In genomic region chr6:163162007-163162873, GRCh38 we compare ENCODE assay signal across 23 cellular contexts.
"Had no signal": no experiment of that assay in that cellular context is flagged by ENCODE, and none has a peak within 500 bp of the region (broad histone marks: within the 10 kb centered on the region; RNA-seq: fewer than 3 reads in every experiment).

No MANE protein-coding gene starts in this region.

- H3K27ac ChIP-seq: breast epithelium, heart right ventricle, lower lobe of right lung, neural progenitor cell, psoas muscle, right atrium auricular region, tibial nerve had no signal

- H3K36me3 Mint-ChIP-seq: activated naive CD8-positive, alpha-beta T cell treated with anti-CD3 and anti-CD28 coated beads for 36 hours; naive thymus-derived CD8-positive, alpha-beta T cell; neural progenitor cell had no signal

- DNase-seq: activated CD8-positive, alpha-beta memory T cell treated with anti-CD3 and anti-CD28 coated beads, Interleukin-2, amount 50 U/mL, for 4 hours; activated naive CD4-positive, alpha-beta T cell treated with Interleukin-2 at 50 U/mL for 16 hours; activated naive CD8-positive, alpha-beta T cell treated with anti-CD3 and anti-CD28 coated beads for 36 hours; activated T-cell treated with anti-CD3 and anti-CD28 coated beads, Interleukin-2, amount 50 U/mL, for 24 hours; cerebellar nuclear complex; cortex of kidney; foreskin fibroblast; heart right ventricle; islet precursor cell; left colon; lower lobe of right lung; naive thymus-derived CD8-positive, alpha-beta T cell; psoas muscle; stimulated activated CD4-positive, alpha-beta T cell treated with anti-CD3 and anti-CD28 coated beads, Interleukin-4, amount 100 ng/mL, for 24 hours; T-helper 1 cell had no signal

- H3K4me3 ChIP-seq: breast epithelium, heart right ventricle, lower lobe of right lung, neural progenitor cell, psoas muscle, right atrium auricular region, tibial nerve had no signal

- H3K4me1 Mint-ChIP-seq: activated naive CD8-positive, alpha-beta T cell treated with anti-CD3 and anti-CD28 coated beads for 36 hours; activated T-helper 17 cell treated with anti-CD3 and anti-CD28 coated beads, Interleukin-2, amount 50 U/mL, for 72 hours; naive thymus-derived CD8-positive, alpha-beta T cell; neural progenitor cell had no signal

- ATAC-seq: activated T-helper 17 cell treated with anti-CD3 and anti-CD28 coated beads, Interleukin-2, amount 50 U/mL, for 72 hours; heart right ventricle; left colon; lower lobe of right lung; naive thymus-derived CD8-positive, alpha-beta T cell; psoas muscle had no signal

- H3K4me2 ChIP-seq: neural progenitor cell had no signal

- H3K27me3 Mint-ChIP-seq: activated naive CD8-positive, alpha-beta T cell treated with anti-CD3 and anti-CD28 coated beads for 36 hours; stimulated activated naive CD8-positive, alpha-beta T cell treated with anti-CD3 and anti-CD28 coated beads, Interleukin-15, Interleukin-2, amounts not matched to agents 100 ng/mL and 50 ng/mL, for 24 hours had no signal

- H3K9me3 Mint-ChIP-seq: activated naive CD8-positive, alpha-beta T cell treated with anti-CD3 and anti-CD28 coated beads for 36 hours; activated T-cell treated with anti-CD3 and anti-CD28 coated beads, Interleukin-2, amount 50 U/mL, for 24 hours; activated T-helper 17 cell treated with anti-CD3 and anti-CD28 coated beads, Interleukin-2, amount 50 U/mL, for 72 hours; naive thymus-derived CD8-positive, alpha-beta T cell; stimulated activated naive CD8-positive, alpha-beta T cell treated with anti-CD3 and anti-CD28 coated beads, Interleukin-15, Interleukin-2, amounts not matched to agents 100 ng/mL and 50 ng/mL, for 24 hours had no signal

- FAIRE-seq: endometrium, urothelium cell line had no signal

- H3K27ac Mint-ChIP-seq: activated naive CD8-positive, alpha-beta T cell treated with anti-CD3 and anti-CD28 coated beads for 36 hours; activated T-cell treated with anti-CD3 and anti-CD28 coated beads, Interleukin-2, amount 50 U/mL, for 24 hours; activated T-helper 17 cell treated with anti-CD3 and anti-CD28 coated beads, Interleukin-2, amount 50 U/mL, for 72 hours; naive thymus-derived CD8-positive, alpha-beta T cell; neural progenitor cell; stimulated activated naive CD8-positive, alpha-beta T cell treated with anti-CD3 and anti-CD28 coated beads, Interleukin-15, Interleukin-2, amounts not matched to agents 100 ng/mL and 50 ng/mL, for 24 hours had no signal

- H3K27me3 ChIP-seq: breast epithelium, heart right ventricle, neural progenitor cell, right atrium auricular region, tibial nerve had no signal

- H3K4me1 ChIP-seq: breast epithelium, heart right ventricle, lower lobe of right lung, neural progenitor cell, psoas muscle, right atrium auricular region had no signal

- H3K36me3 ChIP-seq: breast epithelium, heart right ventricle, lower lobe of right lung, neural progenitor cell, right atrium auricular region, tibial nerve had no signal

- H3K4me3 Mint-ChIP-seq: activated naive CD8-positive, alpha-beta T cell treated with anti-CD3 and anti-CD28 coated beads for 36 hours; activated T-cell treated with anti-CD3 and anti-CD28 coated beads, Interleukin-2, amount 50 U/mL, for 24 hours; activated T-helper 17 cell treated with anti-CD3 and anti-CD28 coated beads, Interleukin-2, amount 50 U/mL, for 72 hours; naive thymus-derived CD8-positive, alpha-beta T cell; neural progenitor cell; stimulated activated naive CD8-positive, alpha-beta T cell treated with anti-CD3 and anti-CD28 coated beads, Interleukin-15, Interleukin-2, amounts not matched to agents 100 ng/mL and 50 ng/mL, for 24 hours had no signal
